ENCODE assay signal across 15 cellular contexts in genomic region chr2:98615481-98615880, GRCh38. TPM values are rescaled to one million over a fixed set of nuclear protein-coding genes. Genes with fewer than 3 reads are reported as not detected.
A peak's percentile ranks its signal among the peaks of the same experiment; 100 is the strongest.
DNase-seq lines count a peak whose midpoint lies in the region; ATAC-seq, FAIRE-seq and TF ChIP-seq lines count a peak whose summit lies in the region.
"Had no signal": no experiment of that assay in that cellular context is flagged by ENCODE, and none has a peak within 500 bp of the region (broad histone marks: within the 10 kb centered on the region; RNA-seq: fewer than 3 reads in every experiment).

No MANE protein-coding gene starts in this region.

- no peaks in the 10 kb centered on the region for H3K9me3 Mint-ChIP-seq in CD8-positive, alpha-beta memory T cell
- no peaks in the 10 kb centered on the region for H3K9me3 Mint-ChIP-seq in HFFc6
- no peaks in the 10 kb centered on the region for H3K9me3 Mint-ChIP-seq in activated naive CD8-positive, alpha-beta T cell treated with anti-CD3 and anti-CD28 coated beads, Interleukin-2, amount 10 ng/mL, durations not matched to agents 7 days and 5 days
- H3K9me3 Mint-ChIP-seq: CD14-positive monocyte, IgD-negative memory B cell had no signal

- H3K27ac Mint-ChIP-seq in CD8-positive, alpha-beta memory T cell, result peak overlapping the region; percentile 18 to 96 (median 82)
- H3K27ac Mint-ChIP-seq in HFFc6, result peak overlapping the region; percentile 20; the same call in 1 of the 2 replicates
- peak overlapping the region; percentile 8 for H3K27ac Mint-ChIP-seq in activated naive CD8-positive, alpha-beta T cell treated with anti-CD3 and anti-CD28 coated beads, Interleukin-2, amount 10 ng/mL, durations not matched to agents 7 days and 5 days

- no peaks in the 10 kb centered on the region for H3K27me3 ChIP-seq in CD8-positive, alpha-beta memory T cell (ENCODE audit: insufficient read depth, low read length, poor library complexity, severe bottlenecking)
- H3K27me3 ChIP-seq: left lung had no signal

- FAIRE-seq in RCC 7860 (lab: Jason Lieb, UNC), result no peak

- H3K27me3 Mint-ChIP-seq in CD8-positive, alpha-beta memory T cell, result no peaks in the 10 kb centered on the region
- H3K27me3 Mint-ChIP-seq in HFFc6 (ENCODE audit: insufficient read depth), result no peaks in the 10 kb centered on the region
- no peaks in the 10 kb centered on the region for H3K27me3 Mint-ChIP-seq in activated naive CD8-positive, alpha-beta T cell treated with anti-CD3 and anti-CD28 coated beads, Interleukin-2, amount 10 ng/mL, durations not matched to agents 7 days and 5 days
- H3K27me3 Mint-ChIP-seq: IgD-negative memory B cell had no signal

- H3K36me3 ChIP-seq in CD8-positive, alpha-beta memory T cell (ENCODE audit: insufficient read depth, low read length), result peaks cover 20% of the 10 kb centered on the region
- H3K36me3 ChIP-seq in mucosa of descending colon (ENCODE audit: low read depth), result no peaks in the 10 kb centered on the region

- POLR2A ChIA-PET in CD8-positive, alpha-beta memory T cell (lab: Charles Lee), result no interaction called here
- POLR2A ChIA-PET in activated naive CD8-positive, alpha-beta T cell treated with anti-CD3 and anti-CD28 coated beads, Interleukin-2, amount 10 ng/mL, durations not matched to agents 7 days and 5 days (lab: Charles Lee), result no interaction called here

- H3K36me3 Mint-ChIP-seq in CD8-positive, alpha-beta memory T cell, result peaks cover 3 to 87% (median 34%) of the 10 kb centered on the region in 3 donors
- H3K36me3 Mint-ChIP-seq in HFFc6 (ENCODE audit: low read depth), result peaks cover 44% of the 10 kb centered on the region
- peaks cover 51% of the 10 kb centered on the region for H3K36me3 Mint-ChIP-seq in activated naive CD8-positive, alpha-beta T cell treated with anti-CD3 and anti-CD28 coated beads, Interleukin-2, amount 10 ng/mL, durations not matched to agents 7 days and 5 days

- peak; percentile 28 for TF ChIP-seq CTCF in HFFc6 (IDR thresholded peaks at IDR 0.05)
- TF ChIP-seq CTCF in mucosa of descending colon (IDR thresholded peaks at IDR 0.05), result no peak

- peak overlapping the region in 3 of 7 donors; percentile 1 to 37 (median 28) for H3K4me3 Mint-ChIP-seq in CD8-positive, alpha-beta memory T cell
- H3K4me3 Mint-ChIP-seq in HFFc6, result no peak overlapping the region
- no peak overlapping the region for H3K4me3 Mint-ChIP-seq in activated naive CD8-positive, alpha-beta T cell treated with anti-CD3 and anti-CD28 coated beads, Interleukin-2, amount 10 ng/mL, durations not matched to agents 7 days and 5 days
- H3K4me3 Mint-ChIP-seq: CD14-positive monocyte had no signal

- H3K4me1 ChIP-seq in CD8-positive, alpha-beta memory T cell (ENCODE audit: insufficient read depth, low read length), result peaks cover 12% of the 10 kb centered on the region
- peaks cover 9% of the 10 kb centered on the region for H3K4me1 ChIP-seq in mucosa of descending colon (ENCODE audit: low read depth)

- peaks cover 59 to 72% (median 72%) of the 10 kb centered on the region in 3 donors for H3K4me1 Mint-ChIP-seq in CD8-positive, alpha-beta memory T cell
- peaks cover 10% of the 10 kb centered on the region for H3K4me1 Mint-ChIP-seq in HFFc6 (ENCODE audit: low read depth)
- peaks cover 27% of the 10 kb centered on the region for H3K4me1 Mint-ChIP-seq in activated naive CD8-positive, alpha-beta T cell treated with anti-CD3 and anti-CD28 coated beads, Interleukin-2, amount 10 ng/mL, durations not matched to agents 7 days and 5 days

- no peaks in the 10 kb centered on the region for H3K9me3 ChIP-seq in CD8-positive, alpha-beta memory T cell (ENCODE audit: low read length)
- H3K9me3 ChIP-seq in mucosa of descending colon, result no peaks in the 10 kb centered on the region
- H3K9me3 ChIP-seq: left lung had no signal

- no peak overlapping the region for H3K27ac ChIP-seq in CD8-positive, alpha-beta memory T cell (ENCODE audit: low read depth, low read length)
- H3K27ac ChIP-seq: left lung, RWPE1 had no signal

- CTCF ChIA-PET in CD8-positive, alpha-beta memory T cell (lab: Charles Lee), result no interaction called here

- H3K4me3 ChIP-seq in CD8-positive, alpha-beta memory T cell (ENCODE audit: low read length), result no peak overlapping the region
- no peak overlapping the region for H3K4me3 ChIP-seq in mucosa of descending colon
- H3K4me3 ChIP-seq: left lung, smooth muscle cell had no signal

- ATAC-seq in activated naive CD8-positive, alpha-beta T cell treated with anti-CD3 and anti-CD28 coated beads, Interleukin-2, amount 10 ng/mL, durations not matched to agents 7 days and 5 days (ENCODE audit: low read depth), result no peak
- ATAC-seq in mucosa of descending colon (peak; percentile 20), GM19023 (IDR thresholded peaks at IDR 0.05; ENCODE audit: unreplicated experiment) (no peak), HG03045 (IDR thresholded peaks at IDR 0.05; ENCODE audit: unreplicated experiment) (no peak)
- ATAC-seq: left lung had no signal

- intact Hi-C loops in mucosa of descending colon (cut with DNase I, micrococcal nuclease), result no loop called here

- DNase-seq in CD8-positive, alpha-beta memory T cell, result no peak
- DNase-seq in HFFc6 (no peak), mucosa of descending colon (no peak), RCC 7860 (ENCODE audit: low spot score) (no peak)
- DNase-seq in activated naive CD8-positive, alpha-beta T cell treated with anti-CD3 and anti-CD28 coated beads, Interleukin-2, amount 10 ng/mL, durations not matched to agents 7 days and 5 days, result no peak
- DNase-seq: caudate nucleus, left lung, NCI-H1436, NCI-H524 treated with DMSO at 0.1 percent for 48 hours had no signal

RNA-seq across cellular contexts. Expression of gene UNC50, which starts 7.1 kb away (rescaled TPM):
- total RNA-seq in CD8-positive, alpha-beta memory T cell, result 10 to 100 TPM; 41.8 to 42.4 TPM
- 53.1 TPM for polyA plus RNA-seq in CD8-positive, alpha-beta memory T cell
- 10 to 100 TPM; 38.3 to 43.2 (median 41.6) TPM for total RNA-seq in HFFc6 (2021; fragmentation: NEBNext Ultra II Directional; extraction: Animal tissue kit (Norgen Biotek cat#: 25700))
- total RNA-seq in activated naive CD8-positive, alpha-beta T cell treated with anti-CD3 and anti-CD28 coated beads, Interleukin-2, amount 10 ng/mL, durations not matched to agents 7 days and 5 days, result 10 to 100 TPM; 31.3 to 34.9 TPM
- total RNA-seq in mucosa of descending colon, result 10 to 100 TPM; 32.6 to 44.3 (median 35.4) TPM

RNA-seq across cellular contexts. Expression of gene COA5, which starts 7.2 kb away (rescaled TPM):
- total RNA-seq in CD8-positive, alpha-beta memory T cell, result 10 to 100 TPM; 26.7 to 29.2 TPM
- polyA plus RNA-seq in CD8-positive, alpha-beta memory T cell, result 31.2 TPM
- total RNA-seq in HFFc6 (2021; fragmentation: NEBNext Ultra II Directional; extraction: Animal tissue kit (Norgen Biotek cat#: 25700)), result 10 to 100 TPM; 12.5 to 16.9 (median 15.7) TPM
- total RNA-seq in activated naive CD8-positive, alpha-beta T cell treated with anti-CD3 and anti-CD28 coated beads, Interleukin-2, amount 10 ng/mL, durations not matched to agents 7 days and 5 days, result 10 to 100 TPM; 36.2 to 36.7 TPM
- 10 to 100 TPM; 27.7 to 35.2 (median 28.0) TPM for total RNA-seq in mucosa of descending colon

Comparison
In these comparisons a context has a peak if more than half of its experiments do, and no peak if none do; other contexts are left out.
1. H3K27ac Mint-ChIP-seq: peak in every context shown above with its lines; median percentile 82 in CD8-positive, alpha-beta memory T cell; 20 in HFFc6; 8 in activated naive CD8-positive, alpha-beta T cell treated with anti-CD3 and anti-CD28 coated beads, Interleukin-2, amount 10 ng/mL, durations not matched to agents 7 days and 5 days.